In genomic region chr7:36287371-36288241, GRCh38 we compare ENCODE assay signal across 1 cellular context.
TF ChIP-seq lines count a peak whose summit lies in the region.

No MANE protein-coding gene starts in this region.

TF ChIP-seq in HepG2, 621 proteins besides CTCF, POLR2A, EP300 and RAD21 (continued from another document and continues in another):
- TF ChIP-seq, protein P1, sequence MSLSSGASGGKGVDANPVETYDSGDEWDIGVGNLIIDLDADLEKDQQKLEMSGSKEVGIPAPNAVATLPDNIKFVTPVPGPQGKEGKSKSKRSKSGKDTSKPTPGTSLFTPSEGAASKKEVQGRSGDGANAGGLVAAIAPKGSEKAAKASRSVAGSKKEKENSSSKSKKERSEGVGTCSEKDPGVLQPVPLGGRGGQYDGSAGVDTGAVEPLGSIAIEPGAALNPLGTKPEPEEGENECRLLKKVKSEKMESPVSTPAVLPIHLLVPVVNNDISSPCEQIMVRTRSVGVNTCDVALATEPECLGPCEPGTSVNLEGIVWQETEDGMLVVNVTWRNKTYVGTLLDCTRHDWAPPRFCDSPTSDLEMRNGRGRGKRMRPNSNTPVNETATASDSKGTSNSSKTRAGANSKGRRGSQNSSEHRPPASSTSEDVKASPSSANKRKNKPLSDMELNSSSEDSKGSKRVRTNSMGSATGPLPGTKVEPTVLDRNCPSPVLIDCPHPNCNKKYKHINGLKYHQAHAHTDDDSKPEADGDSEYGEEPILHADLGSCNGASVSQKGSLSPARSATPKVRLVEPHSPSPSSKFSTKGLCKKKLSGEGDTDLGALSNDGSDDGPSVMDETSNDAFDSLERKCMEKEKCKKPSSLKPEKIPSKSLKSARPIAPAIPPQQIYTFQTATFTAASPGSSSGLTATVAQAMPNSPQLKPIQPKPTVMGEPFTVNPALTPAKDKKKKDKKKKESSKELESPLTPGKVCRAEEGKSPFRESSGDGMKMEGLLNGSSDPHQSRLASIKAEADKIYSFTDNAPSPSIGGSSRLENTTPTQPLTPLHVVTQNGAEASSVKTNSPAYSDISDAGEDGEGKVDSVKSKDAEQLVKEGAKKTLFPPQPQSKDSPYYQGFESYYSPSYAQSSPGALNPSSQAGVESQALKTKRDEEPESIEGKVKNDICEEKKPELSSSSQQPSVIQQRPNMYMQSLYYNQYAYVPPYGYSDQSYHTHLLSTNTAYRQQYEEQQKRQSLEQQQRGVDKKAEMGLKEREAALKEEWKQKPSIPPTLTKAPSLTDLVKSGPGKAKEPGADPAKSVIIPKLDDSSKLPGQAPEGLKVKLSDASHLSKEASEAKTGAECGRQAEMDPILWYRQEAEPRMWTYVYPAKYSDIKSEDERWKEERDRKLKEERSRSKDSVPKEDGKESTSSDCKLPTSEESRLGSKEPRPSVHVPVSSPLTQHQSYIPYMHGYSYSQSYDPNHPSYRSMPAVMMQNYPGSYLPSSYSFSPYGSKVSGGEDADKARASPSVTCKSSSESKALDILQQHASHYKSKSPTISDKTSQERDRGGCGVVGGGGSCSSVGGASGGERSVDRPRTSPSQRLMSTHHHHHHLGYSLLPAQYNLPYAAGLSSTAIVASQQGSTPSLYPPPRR (CRISPR knock-in tag; IDR thresholded peaks at IDR 0.05; ENCODE audit: borderline replicate concordance): peak; percentile 98
- peak; percentile 55; the same call in 1 of the 2 replicates for TF ChIP-seq THAP9 (CRISPR knock-in tag; IDR thresholded peaks at IDR 0.05; ENCODE audit: borderline replicate concordance)
- no peak for TF ChIP-seq FOXC1 (CRISPR knock-in tag; IDR thresholded peaks at IDR 0.05; ENCODE audit: borderline replicate concordance)
- TF ChIP-seq SOX6 (IDR thresholded peaks at IDR 0.05): no peak
- peak; percentile 100 for TF ChIP-seq SOX6 (CRISPR knock-in tag; IDR thresholded peaks at IDR 0.05)
- TF ChIP-seq MBNL3 (CRISPR knock-in tag; conservative IDR thresholded peaks at IDR 0.05): no peak
- no peak for TF ChIP-seq ZSCAN12 (CRISPR knock-in tag; IDR thresholded peaks at IDR 0.05)
- TF ChIP-seq PCBP2 (optimal IDR thresholded peaks at IDR 0.05; ENCODE audit: low read depth, low read length, poor library complexity, severe bottlenecking): no peak
- peak; percentile 56 for TF ChIP-seq HNF4G (IDR thresholded peaks at IDR 0.05; ENCODE audit: borderline replicate concordance, low read depth, low read length)
- TF ChIP-seq HNF4G (CRISPR knock-in tag; IDR thresholded peaks at IDR 0.05; ENCODE audit: borderline replicate concordance, low read depth): peak; percentile 64; the same call in 1 of the 2 replicates
- peak; percentile 89 for TF ChIP-seq TFE3 (CRISPR knock-in tag; IDR thresholded peaks at IDR 0.05)
- TF ChIP-seq HDAC6 (IDR thresholded peaks at IDR 0.05; ENCODE audit: low read depth, low read length): no peak
- no peak for TF ChIP-seq MNT (IDR thresholded peaks at IDR 0.05)
- no peak for TF ChIP-seq CSRNP2 (CRISPR knock-in tag; conservative IDR thresholded peaks at IDR 0.05; ENCODE audit: low read depth)
- no peak for TF ChIP-seq ZZZ3 (CRISPR knock-in tag; IDR thresholded peaks at IDR 0.05; ENCODE audit: borderline replicate concordance)
- TF ChIP-seq THYN1 (CRISPR knock-in tag; IDR thresholded peaks at IDR 0.05; ENCODE audit: borderline replicate concordance, low read depth): no peak
- peak; percentile 75; the same call in 1 of the 2 replicates for TF ChIP-seq ZNF746 (CRISPR knock-in tag; IDR thresholded peaks at IDR 0.05)
- peak; percentile 69 for TF ChIP-seq ZNF574 (CRISPR knock-in tag; IDR thresholded peaks at IDR 0.05)
- TF ChIP-seq KDM3A (CRISPR knock-in tag; IDR thresholded peaks at IDR 0.05; ENCODE audit: low read depth): peak; percentile 73; the same call in 1 of the 2 replicates
- no peak for TF ChIP-seq REPIN1 (CRISPR knock-in tag; IDR thresholded peaks at IDR 0.05; ENCODE audit: borderline replicate concordance, low read depth)
- TF ChIP-seq ZNF138 (CRISPR knock-in tag; IDR thresholded peaks at IDR 0.05; ENCODE audit: low read depth): no peak
- TF ChIP-seq, protein P2, sequence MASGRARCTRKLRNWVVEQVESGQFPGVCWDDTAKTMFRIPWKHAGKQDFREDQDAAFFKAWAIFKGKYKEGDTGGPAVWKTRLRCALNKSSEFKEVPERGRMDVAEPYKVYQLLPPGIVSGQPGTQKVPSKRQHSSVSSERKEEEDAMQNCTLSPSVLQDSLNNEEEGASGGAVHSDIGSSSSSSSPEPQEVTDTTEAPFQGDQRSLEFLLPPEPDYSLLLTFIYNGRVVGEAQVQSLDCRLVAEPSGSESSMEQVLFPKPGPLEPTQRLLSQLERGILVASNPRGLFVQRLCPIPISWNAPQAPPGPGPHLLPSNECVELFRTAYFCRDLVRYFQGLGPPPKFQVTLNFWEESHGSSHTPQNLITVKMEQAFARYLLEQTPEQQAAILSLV (CRISPR knock-in tag; IDR thresholded peaks at IDR 0.05; ENCODE audit: borderline replicate concordance): peak; percentile 40; the same call in 1 of the 2 replicates
- no peak for TF ChIP-seq ZNF460 (CRISPR knock-in tag; IDR thresholded peaks at IDR 0.05; ENCODE audit: borderline replicate concordance)
- TF ChIP-seq, protein P3, sequence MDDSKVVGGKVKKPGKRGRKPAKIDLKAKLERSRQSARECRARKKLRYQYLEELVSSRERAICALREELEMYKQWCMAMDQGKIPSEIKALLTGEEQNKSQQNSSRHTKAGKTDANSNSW (CRISPR knock-in tag; IDR thresholded peaks at IDR 0.05; ENCODE audit: borderline replicate concordance): no peak
- TF ChIP-seq SNAPC5 (CRISPR knock-in tag; IDR thresholded peaks at IDR 0.05; ENCODE audit: borderline replicate concordance): no peak
- no peak for TF ChIP-seq KAT7 (CRISPR knock-in tag; IDR thresholded peaks at IDR 0.05; ENCODE audit: borderline replicate concordance)
- TF ChIP-seq NR2F2 (IDR thresholded peaks at IDR 0.05; ENCODE audit: borderline replicate concordance, low read depth): peak; percentile 100
- TF ChIP-seq EED (CRISPR knock-in tag; IDR thresholded peaks at IDR 0.05): no peak
- no peak for TF ChIP-seq ZFP36L2 (CRISPR knock-in tag; IDR thresholded peaks at IDR 0.05)
- TF ChIP-seq NFIB (CRISPR knock-in tag; IDR thresholded peaks at IDR 0.05; ENCODE audit: borderline replicate concordance): no peak
- peak; percentile 77 for TF ChIP-seq DPF2 (CRISPR knock-in tag; IDR thresholded peaks at IDR 0.05; ENCODE audit: borderline replicate concordance, low read depth)
- peak; percentile 94 for TF ChIP-seq SP5 (CRISPR knock-in tag; IDR thresholded peaks at IDR 0.05; ENCODE audit: borderline replicate concordance, low read depth)
- TF ChIP-seq ZNF3 (CRISPR knock-in tag; IDR thresholded peaks at IDR 0.05): no peak
- TF ChIP-seq, protein P4, sequence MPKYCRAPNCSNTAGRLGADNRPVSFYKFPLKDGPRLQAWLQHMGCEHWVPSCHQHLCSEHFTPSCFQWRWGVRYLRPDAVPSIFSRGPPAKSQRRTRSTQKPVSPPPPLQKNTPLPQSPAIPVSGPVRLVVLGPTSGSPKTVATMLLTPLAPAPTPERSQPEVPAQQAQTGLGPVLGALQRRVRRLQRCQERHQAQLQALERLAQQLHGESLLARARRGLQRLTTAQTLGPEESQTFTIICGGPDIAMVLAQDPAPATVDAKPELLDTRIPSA (CRISPR knock-in tag; IDR thresholded peaks at IDR 0.05; ENCODE audit: borderline replicate concordance): no peak
- no peak for TF ChIP-seq U2AF1 (optimal IDR thresholded peaks at IDR 0.05; ENCODE audit: low read depth, low read length)
- TF ChIP-seq ZNF333 (CRISPR knock-in tag; IDR thresholded peaks at IDR 0.05; ENCODE audit: borderline replicate concordance): no peak
- 0 out of 2 replicates have a peak, but pooled peaks have one; percentile 45 for TF ChIP-seq ZNF652 (CRISPR knock-in tag; IDR thresholded peaks at IDR 0.05; ENCODE audit: borderline replicate concordance, low read depth)
- TF ChIP-seq HDAC1 (CRISPR knock-in tag; IDR thresholded peaks at IDR 0.05): peak; percentile 95
- peak; percentile 48; the same call in 1 of the 2 replicates for TF ChIP-seq ZNF644 (CRISPR knock-in tag; IDR thresholded peaks at IDR 0.05; ENCODE audit: low read depth)
